In the genomic region with DNA sequence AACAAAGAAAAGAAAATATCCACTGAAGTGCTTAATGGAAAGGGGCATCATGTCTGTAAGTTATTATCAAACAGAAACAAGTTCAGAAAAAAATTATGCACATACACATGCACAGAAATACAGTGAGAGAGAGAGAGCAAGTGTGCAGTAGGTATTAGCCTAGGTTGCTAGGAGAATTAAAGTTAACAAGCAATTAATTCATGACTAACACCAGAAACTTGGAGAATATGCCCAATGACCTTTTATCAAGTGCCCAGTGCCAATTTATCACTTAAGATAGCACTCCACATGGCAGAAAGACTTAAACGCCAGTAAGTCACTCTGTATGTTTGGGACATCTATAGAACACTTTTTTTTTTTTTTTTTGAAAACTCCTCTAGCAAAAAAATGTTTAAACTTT, we compare ENCODE assay signal across 24 cellular contexts.
"Had no signal": no experiment of that assay in that cellular context is flagged by ENCODE, and none has a peak within 500 bp of the region (broad histone marks: within the 10 kb centered on the region; RNA-seq: fewer than 3 reads in every experiment).

No MANE protein-coding gene starts in this region.

- H3K27me3 ChIP-seq: brain microvascular endothelial cell, cardiac muscle cell had no signal

- H3K4me3 Mint-ChIP-seq: activated B cell treated with CpG ODN at 0.5 μM for 24 hours; activated CD4-positive, alpha-beta T cell treated with anti-CD3 and anti-CD28 coated beads, Interleukin-2, amount 10 ng/mL, durations not matched to agents 24 days and 14 days; activated CD8-positive, alpha-beta memory T cell treated with anti-CD3 and anti-CD28 coated beads, Interleukin-2, amount 10 ng/mL, durations not matched to agents 7 days and 5 days; activated naive CD8-positive, alpha-beta T cell; activated T-cell treated with anti-CD3 and anti-CD28 coated beads, Interleukin-2, amount 50 U/mL, for 24 hours; activated T-helper 1 cell treated with anti-CD3 and anti-CD28 coated beads, Interleukin-12 subunit alpha, Interleukin-12 subunit beta, Interleukin-2, Interleukin-4 antibody, amounts not matched to agents 30 ng/mL and 10 ng/mL and 1 ng/mL, durations not matched to agents 14 hours and 24 hours and 36 hours; T-helper 1 cell treated with Interleukin-12 subunit alpha and Interleukin-12 subunit beta and Interleukin-4 antibody, amounts not matched to agents 30 μg/mL and 1 μg/mL, for 36 hours had no signal

- H3K9me3 Mint-ChIP-seq: activated B cell treated with CpG ODN at 0.5 μM for 24 hours; activated CD4-positive, alpha-beta T cell treated with anti-CD3 and anti-CD28 coated beads, Interleukin-2, amount 10 ng/mL, durations not matched to agents 24 days and 14 days; activated T-cell treated with anti-CD3 and anti-CD28 coated beads, Interleukin-2, amount 50 U/mL, for 24 hours; activated T-helper 1 cell treated with anti-CD3 and anti-CD28 coated beads, Interleukin-12 subunit alpha, Interleukin-12 subunit beta, Interleukin-2, Interleukin-4 antibody, amounts not matched to agents 30 ng/mL and 10 ng/mL and 1 ng/mL, durations not matched to agents 14 hours and 24 hours and 36 hours; T-helper 1 cell treated with Interleukin-12 subunit alpha and Interleukin-12 subunit beta and Interleukin-4 antibody, amounts not matched to agents 30 μg/mL and 1 μg/mL, for 36 hours had no signal

- H3K27ac Mint-ChIP-seq: activated B cell treated with CpG ODN at 0.5 μM for 24 hours; activated CD4-positive, alpha-beta T cell treated with anti-CD3 and anti-CD28 coated beads, Interleukin-2, amount 10 ng/mL, durations not matched to agents 24 days and 14 days; activated CD8-positive, alpha-beta memory T cell treated with anti-CD3 and anti-CD28 coated beads, Interleukin-2, amount 10 ng/mL, durations not matched to agents 7 days and 5 days; activated naive CD8-positive, alpha-beta T cell; activated T-cell treated with anti-CD3 and anti-CD28 coated beads, Interleukin-2, amount 50 U/mL, for 24 hours; activated T-helper 1 cell treated with anti-CD3 and anti-CD28 coated beads, Interleukin-12 subunit alpha, Interleukin-12 subunit beta, Interleukin-2, Interleukin-4 antibody, amounts not matched to agents 30 ng/mL and 10 ng/mL and 1 ng/mL, durations not matched to agents 14 hours and 24 hours and 36 hours; T-helper 1 cell treated with Interleukin-12 subunit alpha and Interleukin-12 subunit beta and Interleukin-4 antibody, amounts not matched to agents 30 μg/mL and 1 μg/mL, for 36 hours had no signal

- H3K36me3 ChIP-seq: brain microvascular endothelial cell, cardiac muscle cell had no signal

- H3K4me1 Mint-ChIP-seq: activated B cell treated with CpG ODN at 0.5 μM for 24 hours; activated CD4-positive, alpha-beta T cell treated with anti-CD3 and anti-CD28 coated beads, Interleukin-2, amount 10 ng/mL, durations not matched to agents 24 days and 14 days; activated CD8-positive, alpha-beta memory T cell treated with anti-CD3 and anti-CD28 coated beads, Interleukin-2, amount 10 ng/mL, durations not matched to agents 7 days and 5 days had no signal

- DNase-seq: activated B cell treated with CpG ODN at 0.5 μM for 24 hours; activated CD4-positive, alpha-beta T cell treated with anti-CD3 and anti-CD28 coated beads for 1 hour; activated CD4-positive, alpha-beta T cell treated with anti-CD3 and anti-CD28 coated beads, Interleukin-2, amount 10 ng/mL, durations not matched to agents 24 days and 14 days; activated CD4-positive, alpha-beta T cell treated with anti-CD3 and anti-CD28 coated beads, Interleukin-2, amount 50 U/mL, for 48 hours; activated CD8-positive, alpha-beta memory T cell treated with anti-CD3 and anti-CD28 coated beads, Interleukin-2, amount 10 ng/mL, durations not matched to agents 7 days and 5 days; activated effector memory CD4-positive, alpha-beta T cell treated with Interleukin-2 at 50 U/mL for 16 hours; activated naive CD4-positive, alpha-beta T cell; activated T-cell treated with anti-CD3 and anti-CD28 coated beads, Interleukin-2, amount 50 U/mL, for 24 hours; brain microvascular endothelial cell; MM.1S; NCI-H1105; NCI-H1436 treated with DMSO at 0.1 percent for 48 hours; NCI-H187; NCI-H2081; NCI-H446; NCI-H524; PC-3; SW 1271; T-helper 9 cell had no signal

- H3K27ac ChIP-seq: brain microvascular endothelial cell, SK-N-MC had no signal

- ATAC-seq: activated CD8-positive, alpha-beta memory T cell treated with anti-CD3 and anti-CD28 coated beads, Interleukin-2, amount 10 ng/mL, durations not matched to agents 7 days and 5 days; PC-3 had no signal

- H3K27me3 Mint-ChIP-seq: activated B cell treated with CpG ODN at 0.5 μM for 24 hours; activated CD4-positive, alpha-beta T cell treated with anti-CD3 and anti-CD28 coated beads, Interleukin-2, amount 10 ng/mL, durations not matched to agents 24 days and 14 days; activated CD8-positive, alpha-beta memory T cell treated with anti-CD3 and anti-CD28 coated beads, Interleukin-2, amount 10 ng/mL, durations not matched to agents 7 days and 5 days; activated naive CD8-positive, alpha-beta T cell; activated T-cell treated with anti-CD3 and anti-CD28 coated beads, Interleukin-2, amount 50 U/mL, for 24 hours had no signal

- H3K4me3 ChIP-seq: cardiac muscle cell, SK-N-MC had no signal
